ENCODE assay signal across 8 cellular contexts in genomic region chr4:10015140-10015753, GRCh38. TPM values are rescaled to one million over a fixed set of nuclear protein-coding genes. Genes with fewer than 3 reads are reported as not detected.
DNase-seq lines count a peak whose midpoint lies in the region; ATAC-seq and TF ChIP-seq lines count a peak whose summit lies in the region.

No MANE protein-coding gene starts in this region.

- no peak overlapping the region for H2BK12ac ChIP-seq in mesenchymal stem cell (ENCODE audit: low read length in 2 of 2)

- H3K27ac Mint-ChIP-seq in T-cell: no peak overlapping the region

- H2AFZ ChIP-seq in MM.1S (ENCODE audit: low read length) (0 out of 2 replicates have a peak overlapping the region, but pooled peaks have one; percentile 6), SU-DHL-6 (ENCODE audit: low read depth, low read length, severe bottlenecking) (no peak overlapping the region), mesenchymal stem cell (ENCODE audit: low read depth, low read length) (no peak overlapping the region)

- ATAC-seq in left ventricle myocardium superior (no peak), T-cell (replicated peaks in 1 of 4) (no peak)

- H3K9ac ChIP-seq in MM.1S (ENCODE audit: low read length): no peak overlapping the region
- no peak overlapping the region for H3K9ac ChIP-seq in SU-DHL-6 (ENCODE audit: low read length)
- H3K9ac ChIP-seq in mesenchymal stem cell (ENCODE audit: low read length): no peak overlapping the region

- 57% methylated on average over 6 of the region's 7 CpGs for WGBS in mesenchymal stem cell

- H3F3A ChIP-seq in MM.1S (ENCODE audit: insufficient read depth, low read length) (no peaks in the 10 kb centered on the region), SU-DHL-6 (ENCODE audit: insufficient read depth) (no peaks in the 10 kb centered on the region)

- no peaks in the 10 kb centered on the region for H3K9me2 ChIP-seq in MM.1S (replicated peaks; ENCODE audit: insufficient read depth, low read length)
- H3K9me2 ChIP-seq in SU-DHL-6 (replicated peaks; ENCODE audit: insufficient read depth, low read length): no peaks in the 10 kb centered on the region

- no peak overlapping the region for H2BK15ac ChIP-seq in mesenchymal stem cell (ENCODE audit: low read depth, poor library complexity, severe bottlenecking)

- H3K4ac ChIP-seq in mesenchymal stem cell (ENCODE audit: low read depth in 1 of 2, low read length in 2 of 2): no peak overlapping the region

- no peaks in the 10 kb centered on the region for H3K9me3 ChIP-seq in left ventricle myocardium inferior (replicated peaks)
- no peaks in the 10 kb centered on the region for H3K9me3 ChIP-seq in MM.1S (replicated peaks; ENCODE audit: insufficient read depth, low read length)
- no peaks in the 10 kb centered on the region for H3K9me3 ChIP-seq in SU-DHL-6 (ENCODE audit: insufficient read depth, low read length)
- H3K9me3 ChIP-seq in mesenchymal stem cell (ENCODE audit: control insufficient read depth, low read length): no peaks in the 10 kb centered on the region

- H3K4me2 ChIP-seq in MM.1S (ENCODE audit: low read depth, low read length): no peak overlapping the region
- H3K4me2 ChIP-seq in SU-DHL-6 (ENCODE audit: low read depth, low read length, poor library complexity, severe bottlenecking): no peak overlapping the region
- no peak overlapping the region for H3K4me2 ChIP-seq in mesenchymal stem cell (ENCODE audit: low read length, poor library complexity, severe bottlenecking)

- no peak overlapping the region for H3K18ac ChIP-seq in mesenchymal stem cell (ENCODE audit: low read depth in 1 of 2, low read length in 2 of 2)

- no peak overlapping the region for H2BK5ac ChIP-seq in mesenchymal stem cell (ENCODE audit: low read depth, low read length, poor library complexity, severe bottlenecking)

- no peak overlapping the region for H3K4me3 Mint-ChIP-seq in T-cell

- peak; percentile 29 for DNase-seq in left ventricle myocardium inferior
- no peak for DNase-seq in left ventricle myocardium superior
- peak; percentile 64 for DNase-seq in MM.1S
- peak in 41 of 42 donors; percentile 40 to 83 (median 67) for DNase-seq in head of caudate nucleus
- peak in 25 of 49 donors; percentile 3 to 67 (median 39) for DNase-seq in substantia nigra (lab: John Stamatoyannopoulos, UW)
- no peak for DNase-seq in T-cell
- DNase-seq in mesenchymal stem cell: no peak

- H3K27ac ChIP-seq in left ventricle myocardium inferior (replicated peaks): no peak overlapping the region
- H3K27ac ChIP-seq in MM.1S (ENCODE audit: low read length): no peak overlapping the region
- H3K27ac ChIP-seq in SU-DHL-6 (ENCODE audit: low read depth, low read length): no peak overlapping the region
- H3K27ac ChIP-seq in substantia nigra (ENCODE audit: low read depth, low read length, poor library complexity, severe bottlenecking): no peak overlapping the region
- H3K27ac ChIP-seq in mesenchymal stem cell (ENCODE audit: low read length, poor library complexity, severe bottlenecking): no peak overlapping the region

- H2AK5ac ChIP-seq in mesenchymal stem cell (ENCODE audit: low read length, severe bottlenecking): no peak overlapping the region

- peaks cover 8 to 20% (median 17%) of the 10 kb centered on the region in 3 donors for H3K4me1 Mint-ChIP-seq in T-cell

- H4K20me1 ChIP-seq in MM.1S (ENCODE audit: insufficient read depth, low read length) (no peaks in the 10 kb centered on the region), SU-DHL-6 (ENCODE audit: low read depth, low read length) (no peaks in the 10 kb centered on the region)

- H3K27me3 Mint-ChIP-seq in T-cell: no peaks in the 10 kb centered on the region

- POLR2A ChIA-PET in T-cell (lab: Charles Lee): interaction anchor here in 1 of 2 donors (0.8 kb wide), 1 partner anchor 533 kb away, joined by 3 read pairs; no protein-coding TSS in a partner anchor

- H3K14ac ChIP-seq in mesenchymal stem cell (ENCODE audit: low read length in 2 of 2): no peak overlapping the region

- H3K9me3 Mint-ChIP-seq in T-cell: no peaks in the 10 kb centered on the region

- no peaks in the 10 kb centered on the region for H3K79me1 ChIP-seq in mesenchymal stem cell (replicated peaks; ENCODE audit: low read length, poor library complexity, severe bottlenecking)

- H3K4me3 ChIP-seq in left ventricle myocardium inferior: no peak overlapping the region
- H3K4me3 ChIP-seq in MM.1S (ENCODE audit: low read length): no peak overlapping the region
- no peak overlapping the region for H3K4me3 ChIP-seq in SU-DHL-6 (ENCODE audit: insufficient read depth, low read length, poor library complexity, severe bottlenecking)
- no peak overlapping the region for H3K4me3 ChIP-seq in mesenchymal stem cell (ENCODE audit: insufficient read depth in 1 of 2, low read depth in 1 of 2, low read length in 2 of 2)

- H3K36me3 ChIP-seq in left ventricle myocardium inferior: no peaks in the 10 kb centered on the region
- no peaks in the 10 kb centered on the region for H3K36me3 ChIP-seq in MM.1S (replicated peaks; ENCODE audit: insufficient read depth, low read length)
- H3K36me3 ChIP-seq in SU-DHL-6 (ENCODE audit: low read length): no peaks in the 10 kb centered on the region
- H3K36me3 ChIP-seq in mesenchymal stem cell (ENCODE audit: control insufficient read depth in 1 of 2, insufficient read depth in 2 of 2, low read depth in 1 of 2, low read length in 2 of 2): no peaks in the 10 kb centered on the region

- CTCF ChIA-PET in T-cell (lab: Charles Lee): interaction anchor here in 1 of 2 donors (0.9 kb wide), 1 partner anchor 15 kb away, joined by 3 read pairs; no protein-coding TSS in a partner anchor

- no peak overlapping the region for H2BK120ac ChIP-seq in mesenchymal stem cell (ENCODE audit: low read depth, low read length)

- TF ChIP-seq CTCF in left ventricle myocardium inferior (IDR thresholded peaks at IDR 0.05; ENCODE audit: borderline replicate concordance) (peak; percentile 71), MM.1S (IDR thresholded peaks at IDR 0.05; ENCODE audit: low read length) (peak; percentile 83), SU-DHL-6 (IDR thresholded peaks at IDR 0.05; ENCODE audit: insufficient read depth, low read length, poor library complexity, severe bottlenecking) (peak; percentile 65)

- intact Hi-C loops in left ventricle myocardium inferior (cut with micrococcal nuclease): loop anchor here (10.0 kb wide), 1 partner anchor 120 kb away; no protein-coding TSS in a partner anchor
- intact Hi-C loops in left ventricle myocardium superior (cut with micrococcal nuclease): loop anchor here (5.0 kb wide), 1 partner anchor 253 kb away; no protein-coding TSS in a partner anchor
- intact Hi-C loops in head of caudate nucleus (cut with DNase I): loop anchor here (5.0 kb wide), 2 partner anchors 47 to 253 kb away; no protein-coding TSS in a partner anchor

- no peak overlapping the region for H3K23ac ChIP-seq in mesenchymal stem cell (ENCODE audit: low read length in 2 of 2)

- peaks cover 26% of the 10 kb centered on the region for H3K4me1 ChIP-seq in left ventricle myocardium inferior
- H3K4me1 ChIP-seq in MM.1S (ENCODE audit: low read length): peaks cover 21% of the 10 kb centered on the region
- H3K4me1 ChIP-seq in mesenchymal stem cell (ENCODE audit: control insufficient read depth, insufficient read depth, low read depth, low read length): peaks cover 18% of the 10 kb centered on the region

- H3K36me3 Mint-ChIP-seq in T-cell: no peaks in the 10 kb centered on the region

- H3K79me2 ChIP-seq in MM.1S (ENCODE audit: low read length): no peaks in the 10 kb centered on the region
- H3K79me2 ChIP-seq in SU-DHL-6 (ENCODE audit: insufficient read depth, low read length): no peaks in the 10 kb centered on the region

- H4K8ac ChIP-seq in mesenchymal stem cell (ENCODE audit: low read length): no peak overlapping the region

- no peak overlapping the region for H4K91ac ChIP-seq in mesenchymal stem cell (ENCODE audit: low read length)

- H3K27me3 ChIP-seq in left ventricle myocardium inferior (ENCODE audit: low read depth): no peaks in the 10 kb centered on the region
- no peaks in the 10 kb centered on the region for H3K27me3 ChIP-seq in MM.1S (replicated peaks; ENCODE audit: insufficient read depth, low read length)
- H3K27me3 ChIP-seq in SU-DHL-6 (ENCODE audit: low read length): no peaks in the 10 kb centered on the region
- H3K27me3 ChIP-seq in mesenchymal stem cell (ENCODE audit: control insufficient read depth in 1 of 2, insufficient read depth in 1 of 2, low read length in 2 of 2): peaks cover 4 to 41% of the 10 kb centered on the region in 2 experiments

RNA-seq across cellular contexts. Expression of gene SLC2A9, which starts 6.0 kb away (rescaled TPM):
- total RNA-seq in left ventricle myocardium inferior (8.2 TPM), left ventricle myocardium superior (7.1 TPM), T-cell (1 to 10 TPM; 3.0 to 5.2 (median 4.4) TPM)
- polyA plus RNA-seq in mesenchymal stem cell (2013, experiment 1 of 2): 0.33 TPM
- polyA plus RNA-seq in mesenchymal stem cell (2013, experiment 2 of 2): 0.34 TPM

Comparison
In these comparisons a context has a peak if more than half of its experiments do, and no peak if none do; other contexts are left out.
1. DNase-seq: peak in left ventricle myocardium inferior (single experiment), MM.1S (single experiment), head of caudate nucleus (41 of 42) and substantia nigra (25 of 49); none in left ventricle myocardium superior (single experiment), T-cell (0 of 34) and mesenchymal stem cell (single experiment).
2. Peak in every context shown above with its lines, with median percentiles within 50 percentile points of each other: CTCF ChIP-seq.